12 cellular contexts compared by ENCODE assay signal in the genomic region with DNA sequence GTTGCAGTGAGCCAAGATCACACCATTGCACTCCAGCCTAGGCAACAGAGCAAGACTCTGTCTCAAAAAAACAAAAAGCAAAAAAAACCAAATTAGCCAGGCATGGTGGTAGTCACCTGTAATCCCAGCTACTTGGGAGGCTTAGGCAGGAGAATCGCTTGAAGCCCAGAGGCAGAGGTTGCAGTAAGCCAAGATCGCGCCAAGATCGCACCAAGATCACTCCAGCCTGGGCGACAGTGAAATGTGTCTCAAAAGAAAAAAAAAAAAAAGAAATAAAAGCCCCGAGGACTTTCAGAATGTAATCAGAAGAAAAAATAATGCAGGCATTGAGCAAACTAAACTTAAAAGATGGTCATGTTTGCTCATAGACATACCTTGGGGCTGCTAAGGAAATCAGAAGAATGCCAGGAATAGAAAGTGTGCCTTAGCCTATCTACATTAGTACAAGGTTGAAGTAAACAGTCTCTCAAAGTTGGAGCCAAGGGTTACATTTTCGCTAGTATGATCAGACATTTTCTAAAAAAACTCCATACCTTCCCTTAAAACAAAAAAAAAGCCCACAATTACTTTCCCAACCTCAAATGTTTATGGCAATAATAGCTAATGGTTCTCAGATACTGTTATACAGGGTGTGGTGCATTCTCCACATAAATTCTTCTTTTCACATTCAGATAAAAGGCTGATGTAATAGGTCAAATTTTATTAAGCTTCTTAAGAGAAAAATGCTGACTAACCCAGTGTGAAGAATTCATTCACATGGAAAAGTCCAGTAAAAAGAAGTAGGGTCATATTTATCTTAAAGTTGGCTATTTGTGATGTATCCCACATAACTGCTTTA. TPM values are rescaled to one million over a fixed set of nuclear protein-coding genes. Genes with fewer than 3 reads are reported as not detected.
A peak's percentile ranks its signal among the peaks of the same experiment; 100 is the strongest.
DNase-seq lines count a peak whose midpoint lies in the region; ATAC-seq and TF ChIP-seq lines count a peak whose summit lies in the region.
"Had no signal": no experiment of that assay in that cellular context is flagged by ENCODE, and none has a peak within 500 bp of the region (broad histone marks: within the 10 kb centered on the region; RNA-seq: fewer than 3 reads in every experiment).

No MANE protein-coding gene starts in this region.

- H3K36me3 Mint-ChIP-seq in activated CD4-positive, alpha-beta T cell treated with anti-CD3 and anti-CD28 coated beads for 36 hours (ENCODE audit: low read depth), result peaks cover 22% of the 10 kb centered on the region

- TF ChIP-seq CTCF in astrocyte of the spinal cord (IDR thresholded peaks at IDR 0.05; ENCODE audit: low read depth, low read length), result no peak
- no peak for TF ChIP-seq CTCF in tibial artery (IDR thresholded peaks at IDR 0.05)

- POLR2A ChIA-PET in activated CD4-positive, alpha-beta T cell treated with anti-CD3 and anti-CD28 coated beads for 36 hours (lab: Charles Lee), result no interaction called here

- no peak overlapping the region for H3K4me3 ChIP-seq in astrocyte of the spinal cord (ENCODE audit: low read depth, low read length)
- no peak overlapping the region for H3K4me3 ChIP-seq in right cardiac atrium (ENCODE audit: low read length)
- H3K4me3 ChIP-seq in tibial artery, result no peak overlapping the region

- H3K4me1 ChIP-seq in right cardiac atrium (ENCODE audit: control insufficient read depth, insufficient read depth, low read length) (no peaks in the 10 kb centered on the region), tibial artery (peaks cover 0 to 27% (median 0%) of the 10 kb centered on the region in 4 donors)

- no peaks in the 10 kb centered on the region for H3K9me3 ChIP-seq in right cardiac atrium (ENCODE audit: control insufficient read depth, low read length)
- H3K9me3 ChIP-seq in tibial artery, result no peaks in the 10 kb centered on the region

- in situ Hi-C loops in astrocyte of the spinal cord (cut with HindIII; ENCODE audit: low sequenced_read_pairs), result no loop called here

- H3K27ac Mint-ChIP-seq in activated CD4-positive, alpha-beta T cell treated with anti-CD3 and anti-CD28 coated beads for 36 hours, result no peak overlapping the region
- H3K27ac Mint-ChIP-seq: activated CD4-positive, alpha-beta memory T cell treated with anti-CD3 and anti-CD28 coated beads for 36 hours had no signal

- H3K27me3 ChIP-seq in right cardiac atrium (ENCODE audit: control insufficient read depth, insufficient read depth) (no peaks in the 10 kb centered on the region), tibial artery (no peaks in the 10 kb centered on the region)

- H3K27me3 Mint-ChIP-seq in activated CD4-positive, alpha-beta T cell treated with anti-CD3 and anti-CD28 coated beads for 36 hours, result no peaks in the 10 kb centered on the region
- H3K27me3 Mint-ChIP-seq: activated CD4-positive, alpha-beta memory T cell treated with anti-CD3 and anti-CD28 coated beads for 36 hours had no signal

- H3K36me3 ChIP-seq in tibial artery, result no peaks in the 10 kb centered on the region

- DNase-seq in HCEC 1CT (peak; percentile 27), astrocyte of the spinal cord (ENCODE audit: low read depth, low spot score) (peak; percentile 78), right cardiac atrium (peak in 1 of 3 donors; percentile 7), tibial artery (no peak), occipital lobe (lab: John Stamatoyannopoulos, UW) (no peak), NCI-H1417 (lab: John Stamatoyannopoulos, UW) (no peak)
- no peak for DNase-seq in activated CD4-positive, alpha-beta T cell treated with anti-CD3 and anti-CD28 coated beads for 36 hours
- DNase-seq: activated CD4-positive, alpha-beta memory T cell treated with anti-CD3 and anti-CD28 coated beads for 36 hours; NCI-H526; SW 1271 had no signal

- H3K27ac ChIP-seq in right cardiac atrium (ENCODE audit: low read length), result no peak overlapping the region
- H3K27ac ChIP-seq in tibial artery, result peak overlapping the region; percentile 45 to 72

- 83% methylated on average over 7 of the region's 7 CpGs for WGBS in right cardiac atrium

- peaks cover 6% of the 10 kb centered on the region for H3K9me3 Mint-ChIP-seq in activated CD4-positive, alpha-beta T cell treated with anti-CD3 and anti-CD28 coated beads for 36 hours (ENCODE audit: low read depth)
- H3K9me3 Mint-ChIP-seq: activated naive CD4-positive, alpha-beta T cell treated with anti-CD3 and anti-CD28 coated beads, Interleukin-2, amount 50 U/mL, for 72 hours had no signal

- ATAC-seq in right cardiac atrium, result peak; percentile 72 to 80
- ATAC-seq in activated CD4-positive, alpha-beta T cell treated with anti-CD3 and anti-CD28 coated beads for 36 hours, result no peak
- ATAC-seq: activated naive CD4-positive, alpha-beta T cell treated with anti-CD3 and anti-CD28 coated beads, Interleukin-2, amount 50 U/mL, for 72 hours had no signal

- H3K4me1 Mint-ChIP-seq in activated CD4-positive, alpha-beta T cell treated with anti-CD3 and anti-CD28 coated beads for 36 hours, result no peaks in the 10 kb centered on the region

- CTCF ChIA-PET in activated CD4-positive, alpha-beta T cell treated with anti-CD3 and anti-CD28 coated beads for 36 hours (lab: Charles Lee), result no interaction called here

- intact Hi-C loops in right cardiac atrium (cut with DNase I) (no loop called here), tibial artery (cut with DNase I; ENCODE audit: low total_unique reads) (no loop called here)
- intact Hi-C loops in activated CD4-positive, alpha-beta T cell treated with anti-CD3 and anti-CD28 coated beads for 36 hours (cut with DNase I, micrococcal nuclease), result no loop called here

- H3K4me3 Mint-ChIP-seq in activated CD4-positive, alpha-beta T cell treated with anti-CD3 and anti-CD28 coated beads for 36 hours, result no peak overlapping the region
- H3K4me3 Mint-ChIP-seq: activated CD4-positive, alpha-beta memory T cell treated with anti-CD3 and anti-CD28 coated beads for 36 hours had no signal

RNA-seq across cellular contexts. Expression of gene DTD2, which starts 15.8 kb away (rescaled TPM):
- total RNA-seq in right cardiac atrium, result 10 to 100 TPM in 1 of 4 donors, 1 to 10 TPM in 3; 7.9 to 10.7 (median 9.3) TPM
- polyA plus RNA-seq in right cardiac atrium, result 7.0 TPM
- 10 to 100 TPM; 17.5 to 21.6 TPM for total RNA-seq in activated CD4-positive, alpha-beta T cell treated with anti-CD3 and anti-CD28 coated beads for 36 hours
- 77.5 TPM for total RNA-seq in occipital lobe

RNA-seq across cellular contexts. Expression of gene HEATR5A, which starts 21.1 kb away (rescaled TPM):
- 10 to 100 TPM; 34.0 to 54.1 (median 41.3) TPM for total RNA-seq in right cardiac atrium
- 15.0 TPM for polyA plus RNA-seq in right cardiac atrium
- 1 to 10 TPM; 8.5 to 9.4 TPM for total RNA-seq in activated CD4-positive, alpha-beta T cell treated with anti-CD3 and anti-CD28 coated beads for 36 hours
- 32.3 TPM for total RNA-seq in occipital lobe

RNA-seq across cellular contexts. Expression of gene GPR33, which starts 46.3 kb away (rescaled TPM):
- total RNA-seq in right cardiac atrium, result not detected
- not detected for polyA plus RNA-seq in right cardiac atrium
- total RNA-seq in activated CD4-positive, alpha-beta T cell treated with anti-CD3 and anti-CD28 coated beads for 36 hours, result not detected
- not detected for total RNA-seq in occipital lobe
- total RNA-seq: activated CD4-positive, alpha-beta memory T cell treated with anti-CD3 and anti-CD28 coated beads for 36 hours; activated naive CD4-positive, alpha-beta T cell treated with anti-CD3 and anti-CD28 coated beads, Interleukin-2, amount 50 U/mL, for 72 hours; H1 had no signal
- polyA plus RNA-seq: H1 had no signal

Comparison
In these comparisons a context has a peak if more than half of its experiments do, and no peak if none do; other contexts are left out.
1. DNase-seq: peak in HCEC 1CT (single experiment) and astrocyte of the spinal cord (single experiment); none in tibial artery (0 of 2), activated CD4-positive, alpha-beta T cell treated with anti-CD3 and anti-CD28 coated beads for 36 hours (single experiment), occipital lobe (single experiment) and NCI-H1417 (0 of 3).